In the genomic region with DNA sequence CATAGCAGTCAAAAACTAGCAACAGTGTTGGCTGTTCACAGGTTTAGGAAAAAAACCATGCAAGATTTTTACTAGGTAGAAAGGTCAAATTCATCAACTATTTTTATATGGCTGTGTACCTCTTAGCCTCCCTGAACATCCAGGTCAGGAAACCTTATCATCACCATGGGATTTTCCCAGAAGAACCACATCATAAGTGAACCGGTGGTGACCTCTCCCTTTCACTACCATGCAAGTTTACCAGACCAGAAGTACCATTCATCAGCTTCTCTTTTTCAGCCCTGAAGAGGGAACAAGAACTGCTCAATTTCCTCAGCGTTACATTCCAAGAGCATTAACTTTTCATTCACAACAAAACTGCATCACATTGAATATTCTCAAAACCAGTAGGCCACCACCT, we compare ENCODE assay signal across 21 cellular contexts. TPM values are rescaled to one million over a fixed set of nuclear protein-coding genes. Genes with fewer than 3 reads are reported as not detected.
DNase-seq lines count a peak whose midpoint lies in the region; ATAC-seq, FAIRE-seq and TF ChIP-seq lines count a peak whose summit lies in the region.
"Had no signal": no experiment of that assay in that cellular context is flagged by ENCODE, and none has a peak within 500 bp of the region (broad histone marks: within the 10 kb centered on the region; RNA-seq: fewer than 3 reads in every experiment).

No MANE protein-coding gene starts in this region.

- no peaks in the 10 kb centered on the region for H3K27me3 Mint-ChIP-seq in CD8-positive, alpha-beta T cell (ENCODE audit: low read depth)

- peaks cover 31% of the 10 kb centered on the region for H3K79me2 ChIP-seq in GM12878 (ENCODE audit: control insufficient read depth, insufficient read depth, low read length)

- RAD21 ChIA-PET in GM12878 (lab: Charles Lee; ENCODE audit: unreplicated experiment): interaction anchor here (0.5 to 1.2 kb wide), 2 partner anchors 11 to 87 kb away, joined by 3 to 4 read pairs; no protein-coding TSS in a partner anchor

- TF ChIP-seq EP300 in GM12878 (IDR thresholded peaks at IDR 0.05; ENCODE audit: borderline replicate concordance in 1 of 2, control insufficient read depth in 1 of 2, low read depth in 2 of 2, low read length in 2 of 2): no peak

- intact Hi-C loops in CD8-positive, alpha-beta T cell (cut with DNase I, micrococcal nuclease): loop anchor here in 1 of 2 experiments (2.0 to 10.0 kb wide), 5 partner anchors 42 to 1386 kb away; partner anchors contain the start of genes USP24 and YIPF1
- intact Hi-C loops in GM12878 (cut with micrococcal nuclease; ENCODE audit: unreplicated experiment): no loop called here

- H3K9ac ChIP-seq in BLaER1: no peak overlapping the region
- no peak overlapping the region for H3K9ac ChIP-seq in GM12878 (ENCODE audit: control insufficient read depth, insufficient read depth, low read length)
- H3K9ac ChIP-seq: SK-N-SH had no signal

- peaks cover 42% of the 10 kb centered on the region for H3K4me1 ChIP-seq in BLaER1
- peaks cover 52% of the 10 kb centered on the region for H3K4me1 ChIP-seq in CD8-positive, alpha-beta T cell (ENCODE audit: insufficient read depth, low read length)
- peaks cover 14% of the 10 kb centered on the region for H3K4me1 ChIP-seq in GM12878 (ENCODE audit: control insufficient read depth, insufficient read depth, low read length)

- no peak for TF ChIP-seq POLR2A in GM12878 (IDR thresholded peaks at IDR 0.05; ENCODE audit: low read depth, low read length)

- POLR2A ChIA-PET in CD8-positive, alpha-beta T cell (lab: Charles Lee): no interaction called here
- POLR2A ChIA-PET in GM12878 (lab: Charles Lee): no interaction called here

- H3K9me3 Mint-ChIP-seq in CD8-positive, alpha-beta T cell: no peaks in the 10 kb centered on the region
- H3K9me3 Mint-ChIP-seq: nephron had no signal

- H3K4me2 ChIP-seq in BLaER1: 0 out of 2 replicates have a peak overlapping the region, but pooled peaks have one; percentile 1
- H3K4me2 ChIP-seq in GM12878 (ENCODE audit: control insufficient read depth, insufficient read depth): peak overlapping the region; percentile 31
- H3K4me2 ChIP-seq: SK-N-SH had no signal

- BruUV-seq in GM12878 (replicated peaks; lab: Mats Ljungman, UMichigan): TSS peak; percentile 20

- TF ChIP-seq RAD21 in GM12878 (IDR thresholded peaks at IDR 0.05; ENCODE audit: insufficient read depth, low read depth, low read length): peak; percentile 43; the same call in 1 of the 2 replicates

- no peaks in the 10 kb centered on the region for H3K9me3 ChIP-seq in BLaER1
- H3K9me3 ChIP-seq in CD8-positive, alpha-beta T cell (ENCODE audit: low read length): no peaks in the 10 kb centered on the region
- no peaks in the 10 kb centered on the region for H3K9me3 ChIP-seq in GM12878 (replicated peaks; ENCODE audit: control insufficient read depth, insufficient read depth, low read length)
- H3K9me3 ChIP-seq: SK-N-SH had no signal

- peak overlapping the region; percentile 73 for H3K27ac Mint-ChIP-seq in CD8-positive, alpha-beta T cell
- H3K27ac Mint-ChIP-seq: nephron had no signal

- no peak overlapping the region for H3K4me3 Mint-ChIP-seq in CD8-positive, alpha-beta T cell

- H3K4me1 Mint-ChIP-seq in CD8-positive, alpha-beta T cell (ENCODE audit: low read depth): peaks cover 74% of the 10 kb centered on the region

- H3K36me3 Mint-ChIP-seq in CD8-positive, alpha-beta T cell: peaks cover 77% of the 10 kb centered on the region

- no peak for ATAC-seq in CD8-positive, alpha-beta T cell
- ATAC-seq in HG03442 (IDR thresholded peaks at IDR 0.05; ENCODE audit: unreplicated experiment) (peak; percentile 49), GM12878 (peak; percentile 66), GM21526 (IDR thresholded peaks at IDR 0.05; ENCODE audit: low FRiP score, unreplicated experiment) (no peak)
- ATAC-seq: HepG2, PC-3 had no signal

- WGBS in GM12878 (ENCODE audit: insufficient coverage, insufficient replicate concordance, low lambda C conversion rate, missing lambda C conversion rate): 43% methylated on average over 2 of the region's 2 CpGs

- in situ Hi-C loops in GM12878 (cut with MboI): no loop called here

- CTCF ChIA-PET in CD8-positive, alpha-beta T cell (lab: Charles Lee): interaction anchor here (5.5 kb wide), 1 partner anchor 90 kb away, joined by 21 read pairs; no protein-coding TSS in a partner anchor
- CTCF ChIA-PET in GM12878 (lab: Yijun Ruan, JAX): interaction anchor here (0.7 to 1.5 kb wide), 5 partner anchors 39 to 219 kb away, joined by 3 to 5 read pairs (median 3); no protein-coding TSS in a partner anchor

- no peaks in the 10 kb centered on the region for H3K27me3 ChIP-seq in BLaER1
- no peaks in the 10 kb centered on the region for H3K27me3 ChIP-seq in CD8-positive, alpha-beta T cell (ENCODE audit: insufficient read depth, low read length)
- no peaks in the 10 kb centered on the region for H3K27me3 ChIP-seq in GM12878 (replicated peaks in 1 of 2; ENCODE audit: control insufficient read depth in 2 of 2, insufficient read depth in 2 of 2, low read length in 1 of 2)

- FAIRE-seq in GM12878 (lab: Jason Lieb, UNC): peak; percentile 44
- FAIRE-seq: astrocyte, HepG2 had no signal

- no peak for DNase-seq in CD8-positive, alpha-beta T cell
- DNase-seq in GM12878 (ENCODE audit: low read depth, low spot score) (no peak), NCI-H2227 (lab: John Stamatoyannopoulos, UW; ENCODE audit: unreplicated experiment) (no peak), foreskin melanocyte (no peak)
- DNase-seq: activated CD8-positive, alpha-beta memory T cell treated with anti-CD3 and anti-CD28 coated beads, Interleukin-2, amount 50 U/mL, for 48 hours; erythroblast; head of caudate nucleus; mammary epithelial cell; MM.1S; NCI-H187; NCI-H69; PC-3; SK-N-SH; substantia nigra had no signal

- TF ChIP-seq CTCF in CD8-positive, alpha-beta T cell (IDR thresholded peaks at IDR 0.05): no peak
- TF ChIP-seq CTCF in GM12878 (IDR thresholded peaks at IDR 0.05 in 2 of 3, conservative IDR thresholded peaks at IDR 0.05 in 1 of 3; ENCODE audit: control insufficient read depth in 2 of 3, extremely low read depth in 1 of 3, insufficient read depth in 1 of 3, low read depth in 3 of 3, low read length in 3 of 3): peak; percentile 4 to 35 (median 11); a peak in 2 of 6 replicates

- H3K36me3 ChIP-seq in BLaER1 (peaks cover 79% of the 10 kb centered on the region), GM12878 (ENCODE audit: control insufficient read depth in 2 of 2, insufficient read depth in 2 of 2, low read length in 1 of 2) (peaks cover 8 to 46% of the 10 kb centered on the region in 2 experiments)
- peaks cover 45% of the 10 kb centered on the region for H3K36me3 ChIP-seq in CD8-positive, alpha-beta T cell (ENCODE audit: insufficient read depth, low read length)

- SMC1A ChIA-PET in GM12878 (lab: Charles Lee; ENCODE audit: uncharacterized antibody, unreplicated experiment): interaction anchor here (1.3 to 1.6 kb wide), 2 partner anchors 32 to 42 kb away, joined by 3 read pairs; no protein-coding TSS in a partner anchor

- no peak overlapping the region for H2AFZ ChIP-seq in GM12878 (ENCODE audit: control insufficient read depth, low read depth, low read length)

- H4K20me1 ChIP-seq in BLaER1: peaks cover 98% of the 10 kb centered on the region
- no peaks in the 10 kb centered on the region for H4K20me1 ChIP-seq in GM12878 (ENCODE audit: control insufficient read depth, insufficient read depth)

- H3K4me3 ChIP-seq in BLaER1 (no peak overlapping the region), GM12878 (peak overlapping the region; percentile 10; the same call in 1 of the 2 replicates)
- no peak overlapping the region for H3K4me3 ChIP-seq in CD8-positive, alpha-beta T cell (ENCODE audit: low read depth, low read length)

- no peak overlapping the region for H3K27ac ChIP-seq in BLaER1
- no peak overlapping the region for H3K27ac ChIP-seq in CD8-positive, alpha-beta T cell (ENCODE audit: low read depth, low read length)
- no peak overlapping the region for H3K27ac ChIP-seq in GM12878 (ENCODE audit: control insufficient read depth, insufficient read depth)
- H3K27ac ChIP-seq: VCaP had no signal

TF ChIP-seq in GM12878, 131 proteins besides CTCF, POLR2A, EP300 and RAD21 (continues in another document):
- TF ChIP-seq NR2F1 (conservative IDR thresholded peaks at IDR 0.05) (peak; percentile 69), EED (IDR thresholded peaks at IDR 0.05; ENCODE audit: low read depth) (peak; percentile 59; the same call in 1 of the 2 replicates), IKZF1 (conservative IDR thresholded peaks at IDR 0.05) (0 out of 2 replicates have a peak, but pooled peaks have one; percentile 34), ZNF217 (IDR thresholded peaks at IDR 0.05) (no peak), TBL1XR1 (IDR thresholded peaks at IDR 0.05; ENCODE audit: low read depth, low read length) (peak; percentile 51; the same call in 1 of the 2 replicates), CREM (IDR thresholded peaks at IDR 0.05; ENCODE audit: low read depth) (peak; percentile 37; the same call in 1 of the 2 replicates), TCF7 (IDR thresholded peaks at IDR 0.05; ENCODE audit: borderline replicate concordance) (peak; percentile 97)
- TF ChIP-seq, protein P1, sequence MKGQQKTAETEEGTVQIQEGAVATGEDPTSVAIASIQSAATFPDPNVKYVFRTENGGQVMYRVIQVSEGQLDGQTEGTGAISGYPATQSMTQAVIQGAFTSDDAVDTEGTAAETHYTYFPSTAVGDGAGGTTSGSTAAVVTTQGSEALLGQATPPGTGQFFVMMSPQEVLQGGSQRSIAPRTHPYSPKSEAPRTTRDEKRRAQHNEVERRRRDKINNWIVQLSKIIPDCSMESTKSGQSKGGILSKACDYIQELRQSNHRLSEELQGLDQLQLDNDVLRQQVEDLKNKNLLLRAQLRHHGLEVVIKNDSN (IDR thresholded peaks at IDR 0.05; ENCODE audit: borderline replicate concordance, extremely low read length, insufficient read depth, low read depth, low read length): no peak

RNA-seq across cellular contexts. Expression of gene SSBP3, which starts 5.9 kb away (rescaled TPM):
- total RNA-seq in CD8-positive, alpha-beta T cell: 10 to 100 TPM; 41.5 to 47.7 TPM
- total RNA-seq in GM12878 (2013; cell fraction: nucleolus; rRNA removed): 27.4 and 27.5 TPM in 2 replicates
- total RNA-seq in GM12878 (2014; rRNA removed) (15.8 and 16.1 TPM in 2 replicates), GM12878 (2014; rRNA removed; fragmentation: Illumina TruSeq; extraction: Trizol) (16.7 and 21.5 TPM in 2 replicates), GM12878 (2021) (50.4 and 51.7 TPM in 2 replicates)
- polyA plus RNA-seq in GM12878 (2011; ENCODE audit: low read depth): 10.0 TPM
- polyA plus RNA-seq in GM12878 (2011; rRNA removed) (8.1 and 18.0 TPM in 2 replicates), GM12878 (2014; fragmentation: Illumina TruSeq; extraction: Trizol) (38.8 and 40.3 TPM in 2 replicates), GM12878 (2014; fragmentation: Nextera tagmentation; extraction: Ambion mirVana) (1 to 10 TPM; 4.1 to 7.9 TPM), GM12878 (2014; rRNA removed) (30.1 and 41.9 TPM in 2 replicates), GM12878 (2016; fragmentation: Nextera tagmentation; extraction: Ambion mirVana) (1 to 10 TPM; 6.4 to 6.6 TPM)
- 15.5 and 16.6 TPM in 2 replicates for polyA plus RNA-seq in GM12878 (2011; cell fraction: cytosol; rRNA removed)
- 31.4 and 44.2 TPM in 2 replicates for polyA plus RNA-seq in GM12878 (2011; cell fraction: nucleus; rRNA removed)
- 22.0 and 30.8 TPM in 2 replicates for polyA plus RNA-seq in GM12878 (2012)
- polyA minus RNA-seq in GM12878 (2011; rRNA and poly(A)+ RNA removed): 9.3 and 10.4 TPM in 2 replicates
- 7.1 and 10.2 TPM in 2 replicates for polyA minus RNA-seq in GM12878 (2011; cell fraction: cytosol; rRNA and poly(A)+ RNA removed)
- 3.7 and 11.5 TPM in 2 replicates for polyA minus RNA-seq in GM12878 (2011; cell fraction: nucleus; rRNA and poly(A)+ RNA removed)

Comparison
In these comparisons a context has a peak if more than half of its experiments do, and no peak if none do; other contexts are left out.
1. ATAC-seq: peak in HG03442 (single experiment) and GM12878 (single experiment); none in CD8-positive, alpha-beta T cell (single experiment) and GM21526 (single experiment).